ENCODE assay signal across 8 cellular contexts in the genomic region with DNA sequence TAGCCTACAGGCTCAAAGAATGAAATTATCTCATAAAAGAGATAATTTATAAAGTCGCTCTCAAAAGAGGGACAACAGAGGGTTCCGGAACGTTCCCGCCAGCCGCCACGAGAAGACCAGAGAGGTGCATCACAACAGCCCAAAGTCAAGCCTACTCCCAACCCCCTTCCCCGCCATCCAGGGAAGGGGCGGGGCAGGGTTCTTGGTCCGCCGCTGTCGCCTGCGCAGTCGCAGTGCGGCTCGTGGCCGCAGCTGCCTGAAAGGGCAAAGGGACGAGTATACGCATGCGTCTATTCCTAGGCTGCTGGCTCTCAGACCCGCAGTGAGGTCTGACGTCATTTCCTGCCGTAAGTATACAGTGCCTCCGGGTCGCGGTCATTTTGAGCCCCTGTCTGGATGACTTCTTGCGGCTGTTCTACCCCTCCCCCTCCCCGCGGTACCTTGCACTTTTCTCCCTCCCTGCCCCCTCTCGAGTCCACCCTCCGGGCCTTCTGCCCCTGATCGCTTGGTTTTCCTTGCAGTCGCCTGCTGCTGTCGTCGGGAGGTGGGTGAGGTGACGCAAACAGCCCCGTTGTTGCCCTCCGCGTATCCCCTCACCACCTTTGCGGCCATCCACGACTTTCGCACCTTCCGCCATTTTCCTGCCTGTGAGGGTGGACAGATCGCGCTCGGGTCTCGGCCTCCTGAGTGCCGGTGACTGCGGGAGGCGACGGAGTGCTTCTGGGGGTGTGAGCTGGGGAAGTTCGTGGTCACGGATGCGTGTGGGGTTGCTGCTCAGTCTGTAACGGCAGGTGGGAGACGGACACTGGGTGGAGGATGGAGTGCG. TPM values are rescaled to one million over a fixed set of nuclear protein-coding genes. Genes with fewer than 3 reads are reported as not detected.
DNase-seq lines count a peak whose midpoint lies in the region; ATAC-seq and TF ChIP-seq lines count a peak whose summit lies in the region.

A gene with protein sequence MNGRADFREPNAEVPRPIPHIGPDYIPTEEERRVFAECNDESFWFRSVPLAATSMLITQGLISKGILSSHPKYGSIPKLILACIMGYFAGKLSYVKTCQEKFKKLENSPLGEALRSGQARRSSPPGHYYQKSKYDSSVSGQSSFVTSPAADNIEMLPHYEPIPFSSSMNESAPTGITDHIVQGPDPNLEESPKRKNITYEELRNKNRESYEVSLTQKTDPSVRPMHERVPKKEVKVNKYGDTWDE (plus strand): TSS at position 383 of the 826 bp plus-strand sequence. CDS start 1,537 bp downstream, outside the sequence.

- peaks cover 22% of the 10 kb centered on the region for H3K36me3 Mint-ChIP-seq in T-helper 1 cell treated with Interleukin-12 subunit alpha and Interleukin-12 subunit beta and Interleukin-4 antibody, amounts not matched to agents 30 μg/mL and 1 μg/mL, for 36 hours (ENCODE audit: low read depth)

- intact Hi-C loops in left cardiac atrium (cut with DNase I) (loop anchor here in 1 of 2 donors (1.0 kb wide), 1 partner anchor 51 kb away; a partner anchor contains a TSS), posterior vena cava (cut with DNase I) (loop anchor here in 1 of 2 donors (5.0 kb wide), 1 partner anchor 49 kb away; a partner anchor contains a TSS), upper lobe of right lung (cut with DNase I) (no loop called here)

- peak within 1 kb of the TSS; percentile 94 for H3K27ac ChIP-seq in upper lobe of right lung

- in situ Hi-C loops in GM13977 (cut with MboI; ENCODE audit: low pct_unique_long_range_greater_than_20kb, low sequenced_read_pairs, unreplicated experiment), result no loop called here

- peaks cover 29% of the 10 kb centered on the region for H3K36me3 ChIP-seq in upper lobe of right lung

- no peaks in the 10 kb centered on the region for H3K27me3 ChIP-seq in upper lobe of right lung

- peaks cover 20% of the 10 kb centered on the region for H3K4me1 ChIP-seq in upper lobe of right lung

- no peak for TF ChIP-seq CTCF in GM13977 (IDR thresholded peaks at IDR 0.05; ENCODE audit: extremely low read depth, insufficient read depth, missing control alignments)
- no peak for TF ChIP-seq CTCF in upper lobe of right lung (IDR thresholded peaks at IDR 0.05)

- no peaks in the 10 kb centered on the region for H3K9me3 Mint-ChIP-seq in T-helper 1 cell treated with Interleukin-12 subunit alpha and Interleukin-12 subunit beta and Interleukin-4 antibody, amounts not matched to agents 30 μg/mL and 1 μg/mL, for 36 hours

- peaks cover 3% of the 10 kb centered on the region for H3K27me3 Mint-ChIP-seq in T-helper 1 cell treated with Interleukin-12 subunit alpha and Interleukin-12 subunit beta and Interleukin-4 antibody, amounts not matched to agents 30 μg/mL and 1 μg/mL, for 36 hours (ENCODE audit: low read depth)

- no peaks in the 10 kb centered on the region for H3K9me3 ChIP-seq in upper lobe of right lung

- peaks cover 23% of the 10 kb centered on the region for H3K4me1 Mint-ChIP-seq in T-helper 1 cell treated with Interleukin-12 subunit alpha and Interleukin-12 subunit beta and Interleukin-4 antibody, amounts not matched to agents 30 μg/mL and 1 μg/mL, for 36 hours (ENCODE audit: low read depth)

- DNase-seq in GM13977 (ENCODE audit: low spot score), result peak; percentile 96
- DNase-seq in NCI-H1694 (lab: John Stamatoyannopoulos, UW), result peak; percentile 95
- DNase-seq in amniotic stem cell (lab: John Stamatoyannopoulos, UW), result peak; percentile 98
- DNase-seq in left cardiac atrium, result peak; percentile 98
- DNase-seq in posterior vena cava (ENCODE audit: low spot score), result peak; percentile 98
- peak; percentile 96 for DNase-seq in upper lobe of right lung

- peak within 1 kb of the TSS; percentile 100 for H3K27ac Mint-ChIP-seq in T-helper 1 cell treated with Interleukin-12 subunit alpha and Interleukin-12 subunit beta and Interleukin-4 antibody, amounts not matched to agents 30 μg/mL and 1 μg/mL, for 36 hours

- H3K4me3 ChIP-seq in upper lobe of right lung, result peak within 1 kb of the TSS; percentile 90

- H3K4me3 Mint-ChIP-seq in T-helper 1 cell treated with Interleukin-12 subunit alpha and Interleukin-12 subunit beta and Interleukin-4 antibody, amounts not matched to agents 30 μg/mL and 1 μg/mL, for 36 hours, result peak within 1 kb of the TSS; percentile 100

- ATAC-seq in HG02884 (IDR thresholded peaks at IDR 0.05; ENCODE audit: unreplicated experiment) (peak; percentile 99), left cardiac atrium (peak; percentile 99 to 100), upper lobe of right lung (peak; percentile 100)

RNA-seq across cellular contexts. Expression of the gene that starts here (rescaled TPM):
- total RNA-seq in left cardiac atrium, result 100 to 1,000 TPM; 128 to 149 TPM
- 10 to 100 TPM; 80.6 to 90.7 TPM for total RNA-seq in posterior vena cava
- 101 TPM for total RNA-seq in upper lobe of right lung

Comparison
In these comparisons a context has a peak if more than half of its experiments do, and no peak if none do; other contexts are left out.
1. Peak in every context shown above with its lines: DNase-seq, ATAC-seq, H3K4me3 ChIP-seq and H3K27ac ChIP-seq.